ENCODE assay signal across 1 cellular context in the genomic region with DNA sequence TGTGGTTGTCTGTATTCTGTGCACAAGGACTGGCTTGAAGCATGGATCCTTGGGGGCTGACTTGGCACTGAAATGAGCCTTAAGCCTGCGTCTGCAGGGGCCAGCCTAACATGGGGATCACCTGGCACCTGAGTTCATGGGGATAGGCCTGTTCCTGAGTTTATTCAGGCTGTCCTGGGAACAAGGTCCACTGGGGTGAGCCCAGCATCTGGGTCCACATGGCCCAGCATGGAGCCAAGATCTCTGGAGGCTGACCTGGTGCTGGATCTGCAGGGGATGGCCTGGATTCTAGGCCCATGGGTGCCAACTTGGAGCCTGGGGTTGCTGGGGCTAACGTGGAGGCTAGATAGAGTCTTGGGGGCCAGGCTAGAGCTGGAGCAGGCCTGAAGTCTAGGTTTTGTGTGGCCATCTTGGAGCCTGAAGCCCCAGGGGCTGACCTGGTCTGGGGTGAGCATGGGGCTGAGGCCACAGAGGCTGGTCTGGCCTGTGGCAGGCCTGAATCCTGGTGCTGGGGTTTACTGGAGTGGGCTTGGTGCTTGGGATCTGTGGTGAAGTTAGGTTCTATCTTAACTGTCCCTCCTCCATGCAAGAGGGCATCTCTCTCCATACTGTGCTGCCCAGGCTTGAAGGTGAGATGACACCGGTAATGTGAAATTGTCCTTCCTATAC.
A peak's percentile ranks its signal among the peaks of the same experiment; 100 is the strongest.
TF ChIP-seq lines count a peak whose summit lies in the region.

No MANE protein-coding gene starts in this region.

TF ChIP-seq in liver, 16 proteins besides CTCF, POLR2A, EP300 and RAD21 (continued from another document):
- no peak for TF ChIP-seq GABPA (IDR thresholded peaks at IDR 0.05 in 1 of 2, conservative IDR thresholded peaks at IDR 0.05 in 1 of 2)
- no peak for TF ChIP-seq JUND (IDR thresholded peaks at IDR 0.05)
- no peak for TF ChIP-seq EGR1 (IDR thresholded peaks at IDR 0.05; ENCODE audit: low read depth in 2 of 2)
- no peak for TF ChIP-seq YY1 (IDR thresholded peaks at IDR 0.05)
- TF ChIP-seq, protein P1, sequence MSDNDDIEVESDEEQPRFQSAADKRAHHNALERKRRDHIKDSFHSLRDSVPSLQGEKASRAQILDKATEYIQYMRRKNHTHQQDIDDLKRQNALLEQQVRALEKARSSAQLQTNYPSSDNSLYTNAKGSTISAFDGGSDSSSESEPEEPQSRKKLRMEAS (IDR thresholded peaks at IDR 0.05) = no peak
- TF ChIP-seq, protein P2, sequence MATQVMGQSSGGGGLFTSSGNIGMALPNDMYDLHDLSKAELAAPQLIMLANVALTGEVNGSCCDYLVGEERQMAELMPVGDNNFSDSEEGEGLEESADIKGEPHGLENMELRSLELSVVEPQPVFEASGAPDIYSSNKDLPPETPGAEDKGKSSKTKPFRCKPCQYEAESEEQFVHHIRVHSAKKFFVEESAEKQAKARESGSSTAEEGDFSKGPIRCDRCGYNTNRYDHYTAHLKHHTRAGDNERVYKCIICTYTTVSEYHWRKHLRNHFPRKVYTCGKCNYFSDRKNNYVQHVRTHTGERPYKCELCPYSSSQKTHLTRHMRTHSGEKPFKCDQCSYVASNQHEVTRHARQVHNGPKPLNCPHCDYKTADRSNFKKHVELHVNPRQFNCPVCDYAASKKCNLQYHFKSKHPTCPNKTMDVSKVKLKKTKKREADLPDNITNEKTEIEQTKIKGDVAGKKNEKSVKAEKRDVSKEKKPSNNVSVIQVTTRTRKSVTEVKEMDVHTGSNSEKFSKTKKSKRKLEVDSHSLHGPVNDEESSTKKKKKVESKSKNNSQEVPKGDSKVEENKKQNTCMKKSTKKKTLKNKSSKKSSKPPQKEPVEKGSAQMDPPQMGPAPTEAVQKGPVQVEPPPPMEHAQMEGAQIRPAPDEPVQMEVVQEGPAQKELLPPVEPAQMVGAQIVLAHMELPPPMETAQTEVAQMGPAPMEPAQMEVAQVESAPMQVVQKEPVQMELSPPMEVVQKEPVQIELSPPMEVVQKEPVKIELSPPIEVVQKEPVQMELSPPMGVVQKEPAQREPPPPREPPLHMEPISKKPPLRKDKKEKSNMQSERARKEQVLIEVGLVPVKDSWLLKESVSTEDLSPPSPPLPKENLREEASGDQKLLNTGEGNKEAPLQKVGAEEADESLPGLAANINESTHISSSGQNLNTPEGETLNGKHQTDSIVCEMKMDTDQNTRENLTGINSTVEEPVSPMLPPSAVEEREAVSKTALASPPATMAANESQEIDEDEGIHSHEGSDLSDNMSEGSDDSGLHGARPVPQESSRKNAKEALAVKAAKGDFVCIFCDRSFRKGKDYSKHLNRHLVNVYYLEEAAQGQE (IDR thresholded peaks at IDR 0.05) = no peak
- TF ChIP-seq TAF1 (conservative IDR thresholded peaks at IDR 0.05) = no peak
- TF ChIP-seq, protein P3, sequence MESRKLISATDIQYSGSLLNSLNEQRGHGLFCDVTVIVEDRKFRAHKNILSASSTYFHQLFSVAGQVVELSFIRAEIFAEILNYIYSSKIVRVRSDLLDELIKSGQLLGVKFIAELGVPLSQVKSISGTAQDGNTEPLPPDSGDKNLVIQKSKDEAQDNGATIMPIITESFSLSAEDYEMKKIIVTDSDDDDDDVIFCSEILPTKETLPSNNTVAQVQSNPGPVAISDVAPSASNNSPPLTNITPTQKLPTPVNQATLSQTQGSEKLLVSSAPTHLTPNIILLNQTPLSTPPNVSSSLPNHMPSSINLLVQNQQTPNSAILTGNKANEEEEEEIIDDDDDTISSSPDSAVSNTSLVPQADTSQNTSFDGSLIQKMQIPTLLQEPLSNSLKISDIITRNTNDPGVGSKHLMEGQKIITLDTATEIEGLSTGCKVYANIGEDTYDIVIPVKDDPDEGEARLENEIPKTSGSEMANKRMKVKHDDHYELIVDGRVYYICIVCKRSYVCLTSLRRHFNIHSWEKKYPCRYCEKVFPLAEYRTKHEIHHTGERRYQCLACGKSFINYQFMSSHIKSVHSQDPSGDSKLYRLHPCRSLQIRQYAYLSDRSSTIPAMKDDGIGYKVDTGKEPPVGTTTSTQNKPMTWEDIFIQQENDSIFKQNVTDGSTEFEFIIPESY (IDR thresholded peaks at IDR 0.05) = no peak
- TF ChIP-seq FOXA2 (IDR thresholded peaks at IDR 0.05) = no peak
- peak; percentile 75 to 82 for TF ChIP-seq HNF4A (conservative IDR thresholded peaks at IDR 0.05)
- TF ChIP-seq RXRA (IDR thresholded peaks at IDR 0.05) = peak; percentile 57 to 77
- TF ChIP-seq, protein P4, sequence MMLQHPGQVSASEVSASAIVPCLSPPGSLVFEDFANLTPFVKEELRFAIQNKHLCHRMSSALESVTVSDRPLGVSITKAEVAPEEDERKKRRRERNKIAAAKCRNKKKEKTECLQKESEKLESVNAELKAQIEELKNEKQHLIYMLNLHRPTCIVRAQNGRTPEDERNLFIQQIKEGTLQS (IDR thresholded peaks at IDR 0.05) = no peak
- TF ChIP-seq NR2F2 (IDR thresholded peaks at IDR 0.05) = no peak
- peak; percentile 64 for TF ChIP-seq SP1 (IDR thresholded peaks at IDR 0.05)
- no peak for TF ChIP-seq FOXA1 (IDR thresholded peaks at IDR 0.05)
